Comparison of ENCODE assay signal across 23 cellular contexts in genomic region chr12:31861360-31861759, GRCh38.
DNase-seq lines count a peak whose midpoint lies in the region; ATAC-seq, FAIRE-seq and TF ChIP-seq lines count a peak whose summit lies in the region.
"Had no signal": no experiment of that assay in that cellular context is flagged by ENCODE, and none has a peak within 500 bp of the region (broad histone marks: within the 10 kb centered on the region; RNA-seq: fewer than 3 reads in every experiment).

No MANE protein-coding gene starts in this region.

- TF ChIP-seq CTCF in activated B cell treated with CpG ODN at 0.5 μM for 24 hours (IDR thresholded peaks at IDR 0.05) = no peak
- no peak for TF ChIP-seq CTCF in bronchial epithelial cell (IDR thresholded peaks at IDR 0.05; ENCODE audit: insufficient read depth, low read length, severe bottlenecking)
- no peak for TF ChIP-seq CTCF in osteocyte (IDR thresholded peaks at IDR 0.05)

- H3K27me3 Mint-ChIP-seq in activated T-cell treated with anti-CD3 and anti-CD28 coated beads, Interleukin-2, amount 50 U/mL, for 72 hours (ENCODE audit: low read depth) = no peaks in the 10 kb centered on the region
- H3K27me3 Mint-ChIP-seq in activated B cell treated with CpG ODN at 0.5 μM for 24 hours = no peaks in the 10 kb centered on the region
- H3K27me3 Mint-ChIP-seq in osteocyte (ENCODE audit: unreplicated experiment) = peaks cover 7% of the 10 kb centered on the region
- H3K27me3 Mint-ChIP-seq: CD4-positive, alpha-beta memory T cell had no signal

- CTCF ChIA-PET in activated B cell treated with CpG ODN at 0.5 μM for 24 hours (lab: Charles Lee) = no interaction called here

- H3K4me3 Mint-ChIP-seq in activated T-cell treated with anti-CD3 and anti-CD28 coated beads, Interleukin-2, amount 50 U/mL, for 72 hours = no peak overlapping the region
- no peak overlapping the region for H3K4me3 Mint-ChIP-seq in activated B cell treated with CpG ODN at 0.5 μM for 24 hours
- no peak overlapping the region for H3K4me3 Mint-ChIP-seq in osteocyte (ENCODE audit: unreplicated experiment)
- H3K4me3 Mint-ChIP-seq: CD4-positive, alpha-beta memory T cell; H9 had no signal

- H3K27me3 ChIP-seq in bronchial epithelial cell (ENCODE audit: control insufficient read depth, insufficient read depth, low read length) = no peaks in the 10 kb centered on the region
- H3K27me3 ChIP-seq: BLaER1, Peyer's patch had no signal

- no peak for DNase-seq in activated T-cell treated with anti-CD3 and anti-CD28 coated beads, Interleukin-2, amount 50 U/mL, for 72 hours
- no peak for DNase-seq in activated T-cell treated with anti-CD3 and anti-CD28 coated beads for 4 hours
- DNase-seq in activated B cell treated with CpG ODN at 0.5 μM for 24 hours = no peak
- DNase-seq in bronchial epithelial cell (ENCODE audit: low read depth) = peak; percentile 10
- DNase-seq in osteocyte (ENCODE audit: extremely low spot score, unreplicated experiment) = peak; percentile 0
- DNase-seq in hippocampal formation (lab: John Stamatoyannopoulos, UW) = no peak
- DNase-seq: CD4-positive, alpha-beta memory T cell; DMS153; GF-D8; H9; KBM-7; NCI-H1105 treated with DMSO at 0.1 percent for 48 hours; NCI-H1694; NCI-H2081 treated with DMSO at 0.1 percent for 48 hours; NCI-H446 treated with DMSO at 0.1 percent for 48 hours; NCI-H69; NK-92 treated with Interleukin-12 subunit alpha and Interleukin-12 subunit beta, amount 100 ng/mL, for 24 hours; Peyer's patch had no signal

- H3K9me3 Mint-ChIP-seq in activated T-cell treated with anti-CD3 and anti-CD28 coated beads, Interleukin-2, amount 50 U/mL, for 72 hours = no peaks in the 10 kb centered on the region
- H3K9me3 Mint-ChIP-seq in activated B cell treated with CpG ODN at 0.5 μM for 24 hours (peaks cover 15% of the 10 kb centered on the region), osteocyte (ENCODE audit: unreplicated experiment) (no peaks in the 10 kb centered on the region)

- POLR2A ChIA-PET in activated B cell treated with CpG ODN at 0.5 μM for 24 hours (lab: Charles Lee) = interaction anchor here (0.7 to 3.7 kb wide), 3 partner anchors 14 to 98 kb away, joined by 4 to 19 read pairs (median 9); partner anchors contain the start of gene RESF1

- peak overlapping the region; percentile 87 for H3K27ac Mint-ChIP-seq in activated T-cell treated with anti-CD3 and anti-CD28 coated beads, Interleukin-2, amount 50 U/mL, for 72 hours
- H3K27ac Mint-ChIP-seq in activated B cell treated with CpG ODN at 0.5 μM for 24 hours (peak overlapping the region; percentile 14), osteocyte (ENCODE audit: unreplicated experiment) (no peak overlapping the region)
- H3K27ac Mint-ChIP-seq: CD4-positive, alpha-beta memory T cell; H9 had no signal

- no peaks in the 10 kb centered on the region for H3K36me3 ChIP-seq in bronchial epithelial cell (ENCODE audit: control insufficient read depth, insufficient read depth, low read length)
- H3K36me3 ChIP-seq: BLaER1, Peyer's patch had no signal

- no peak overlapping the region for H3K4me3 ChIP-seq in bronchial epithelial cell (ENCODE audit: low read depth, low read length)
- H3K4me3 ChIP-seq: A549, BLaER1, Peyer's patch had no signal

- peaks cover 11% of the 10 kb centered on the region for H3K4me1 Mint-ChIP-seq in activated T-cell treated with anti-CD3 and anti-CD28 coated beads, Interleukin-2, amount 50 U/mL, for 72 hours (ENCODE audit: low read depth)
- H3K4me1 Mint-ChIP-seq in activated B cell treated with CpG ODN at 0.5 μM for 24 hours = peaks cover 33% of the 10 kb centered on the region
- no peaks in the 10 kb centered on the region for H3K4me1 Mint-ChIP-seq in osteocyte (ENCODE audit: unreplicated experiment)
- H3K4me1 Mint-ChIP-seq: H9 had no signal

- H3K36me3 Mint-ChIP-seq in activated T-cell treated with anti-CD3 and anti-CD28 coated beads, Interleukin-2, amount 50 U/mL, for 72 hours (ENCODE audit: insufficient read depth in 2 of 2) = peaks cover 2% of the 10 kb centered on the region in 2 donors
- H3K36me3 Mint-ChIP-seq in activated B cell treated with CpG ODN at 0.5 μM for 24 hours (ENCODE audit: low read depth) (peaks cover 26% of the 10 kb centered on the region), osteocyte (ENCODE audit: unreplicated experiment) (no peaks in the 10 kb centered on the region)
- H3K36me3 Mint-ChIP-seq: CD4-positive, alpha-beta memory T cell had no signal

- intact Hi-C loops in activated B cell treated with CpG ODN at 0.5 μM for 24 hours (cut with micrococcal nuclease) = no loop called here

- no peak for FAIRE-seq in bronchial epithelial cell (lab: Jason Lieb, UNC)
- FAIRE-seq: A549 had no signal

- ATAC-seq in activated T-cell treated with anti-CD3 and anti-CD28 coated beads, Interleukin-2, amount 50 U/mL, for 72 hours (replicated peaks in 1 of 2) = no peak
- ATAC-seq in activated B cell treated with CpG ODN at 0.5 μM for 24 hours (ENCODE audit: low read depth) (no peak), HG03045 (IDR thresholded peaks at IDR 0.05; ENCODE audit: unreplicated experiment) (no peak), HG02798 (IDR thresholded peaks at IDR 0.05; ENCODE audit: poor library complexity, unreplicated experiment) (no peak)
- ATAC-seq: A549, Right ventricle myocardium inferior had no signal

Comparison
In these comparisons a context has a peak if more than half of its experiments do, and no peak if none do; other contexts are left out.
1. DNase-seq: peak in bronchial epithelial cell (single experiment) and osteocyte (single experiment); none in activated T-cell treated with anti-CD3 and anti-CD28 coated beads, Interleukin-2, amount 50 U/mL, for 72 hours (0 of 2), activated T-cell treated with anti-CD3 and anti-CD28 coated beads for 4 hours (single experiment), activated B cell treated with CpG ODN at 0.5 μM for 24 hours (single experiment) and hippocampal formation (0 of 2).